In genomic region chr6:37558646-37559045, GRCh38 we compare ENCODE assay signal across 18 cellular contexts. TPM values are rescaled to one million over a fixed set of nuclear protein-coding genes. Genes with fewer than 3 reads are reported as not detected.
DNase-seq lines count a peak whose midpoint lies in the region; ATAC-seq, FAIRE-seq and TF ChIP-seq lines count a peak whose summit lies in the region.
"Had no signal": no experiment of that assay in that cellular context is flagged by ENCODE, and none has a peak within 500 bp of the region (broad histone marks: within the 10 kb centered on the region; RNA-seq: fewer than 3 reads in every experiment).

No MANE protein-coding gene starts in this region.

- in situ Hi-C loops in GM12878 (cut with MboI): loop anchor here (10.0 kb wide), 1 partner anchor 64 kb away; the partner anchor contains the start of gene CCDC167

- H4K20me1 ChIP-seq in GM12878 (ENCODE audit: control insufficient read depth, insufficient read depth): no peaks in the 10 kb centered on the region

- TF ChIP-seq CTCF in GM12865 (IDR thresholded peaks at IDR 0.05; ENCODE audit: insufficient read depth, low read depth, low read length, missing control alignments): no peak
- no peak for TF ChIP-seq CTCF in GM12878 (IDR thresholded peaks at IDR 0.05 in 2 of 3, conservative IDR thresholded peaks at IDR 0.05 in 1 of 3; ENCODE audit: control insufficient read depth in 2 of 3, extremely low read depth in 1 of 3, insufficient read depth in 1 of 3, low read depth in 3 of 3, low read length in 3 of 3)

- POLR2A ChIA-PET in GM12878 (lab: Charles Lee): interaction anchor here (0.9 to 9.7 kb wide), 7 partner anchors 9 to 70 kb away, joined by 3 to 114 read pairs (median 3); no protein-coding TSS in a partner anchor

- peaks cover 7 to 29% of the 10 kb centered on the region in 2 donors for H3K36me3 Mint-ChIP-seq in stimulated activated naive B cell treated with anti-CD40 and anti-IgM and Interleukin-4, amounts not matched to agents 10 μg/mL and 1 μg/mL and 100 μg/mL, for 72 hours
- H3K36me3 Mint-ChIP-seq in activated CD8-positive, alpha-beta memory T cell treated with anti-CD3 and anti-CD28 coated beads, Interleukin-2, amount 10 ng/mL, durations not matched to agents 7 days and 5 days: no peaks in the 10 kb centered on the region
- H3K36me3 Mint-ChIP-seq: CD14-positive monocyte had no signal

- ATAC-seq in GM12878: no peak
- no peak for ATAC-seq in stimulated activated naive B cell treated with anti-CD40 and anti-IgM and Interleukin-4, amounts not matched to agents 10 μg/mL and 1 μg/mL and 100 μg/mL, for 72 hours (replicated peaks)
- ATAC-seq in activated CD8-positive, alpha-beta memory T cell treated with anti-CD3 and anti-CD28 coated beads, Interleukin-2, amount 10 ng/mL, durations not matched to agents 7 days and 5 days: no peak
- ATAC-seq: HepG2, PC-3 had no signal

- BruUV-seq in GM12878 (replicated peaks; lab: Mats Ljungman, UMichigan): no TSS peak

- TF ChIP-seq RAD21 in GM12878 (IDR thresholded peaks at IDR 0.05; ENCODE audit: insufficient read depth, low read depth, low read length): no peak

- peak overlapping the region; percentile 56 for H3K4me2 ChIP-seq in GM12878 (ENCODE audit: control insufficient read depth, insufficient read depth)

- WGBS in GM12878 (ENCODE audit: insufficient coverage, insufficient replicate concordance, low lambda C conversion rate, missing lambda C conversion rate): 89% methylated on average over 14 of the region's 14 CpGs

- CTCF ChIA-PET in GM12878 (lab: Yijun Ruan, JAX): interaction anchor here (0.9 to 18.7 kb wide), 6 partner anchors 9 to 131 kb away, joined by 3 to 590 read pairs (median 6); partner anchors contain the start of genes CCDC167 and CMTR1
- CTCF ChIA-PET in activated CD8-positive, alpha-beta memory T cell treated with anti-CD3 and anti-CD28 coated beads, Interleukin-2, amount 10 ng/mL, durations not matched to agents 7 days and 5 days (lab: Charles Lee): interaction anchor here (0.7 to 1.5 kb wide), 3 partner anchors 9 to 21 kb away, joined by 3 read pairs; no protein-coding TSS in a partner anchor

- no peak for TF ChIP-seq EP300 in GM12878 (IDR thresholded peaks at IDR 0.05; ENCODE audit: borderline replicate concordance in 1 of 2, control insufficient read depth in 1 of 2, low read depth in 2 of 2, low read length in 2 of 2)

- no peak for FAIRE-seq in GM12878 (lab: Jason Lieb, UNC)
- FAIRE-seq in RCC 7860 (lab: Jason Lieb, UNC): no peak
- FAIRE-seq: H1, HepG2 had no signal

- H3K9me3 ChIP-seq in GM12878 (replicated peaks; ENCODE audit: control insufficient read depth, insufficient read depth, low read length): peaks cover 3% of the 10 kb centered on the region; the same call in 2 of the 3 replicates
- H3K9me3 ChIP-seq: Caco-2 had no signal

- peak overlapping the region; percentile 95 for H3K27ac Mint-ChIP-seq in stimulated activated naive B cell treated with anti-CD40 and anti-IgM and Interleukin-4, amounts not matched to agents 10 μg/mL and 1 μg/mL and 100 μg/mL, for 72 hours
- no peak overlapping the region for H3K27ac Mint-ChIP-seq in activated CD8-positive, alpha-beta memory T cell treated with anti-CD3 and anti-CD28 coated beads, Interleukin-2, amount 10 ng/mL, durations not matched to agents 7 days and 5 days
- H3K27ac Mint-ChIP-seq: CD14-positive monocyte had no signal

- H3K4me3 Mint-ChIP-seq in stimulated activated naive B cell treated with anti-CD40 and anti-IgM and Interleukin-4, amounts not matched to agents 10 μg/mL and 1 μg/mL and 100 μg/mL, for 72 hours: no peak overlapping the region
- no peak overlapping the region for H3K4me3 Mint-ChIP-seq in activated CD8-positive, alpha-beta memory T cell treated with anti-CD3 and anti-CD28 coated beads, Interleukin-2, amount 10 ng/mL, durations not matched to agents 7 days and 5 days
- H3K4me3 Mint-ChIP-seq: CD14-positive monocyte had no signal

- H3K36me3 ChIP-seq in GM12878 (ENCODE audit: control insufficient read depth in 2 of 2, insufficient read depth in 2 of 2, low read length in 1 of 2): no peaks in the 10 kb centered on the region; a peak in 1 of 4 replicates

- SMC1A ChIA-PET in GM12878 (lab: Charles Lee; ENCODE audit: uncharacterized antibody, unreplicated experiment): interaction anchor here (0.6 to 12.0 kb wide), 10 partner anchors 9 to 125 kb away, joined by 3 to 346 read pairs (median 5); no protein-coding TSS in a partner anchor

- H3K9ac ChIP-seq in GM12878 (ENCODE audit: control insufficient read depth, insufficient read depth, low read length): peak overlapping the region; percentile 86

- H3K4me3 ChIP-seq in GM12865 (ENCODE audit: low read depth, low read length) (peak overlapping the region; percentile 67), GM12878 (0 out of 2 replicates have a peak overlapping the region, but pooled peaks have one; percentile 11)

- H3K4me1 Mint-ChIP-seq in stimulated activated naive B cell treated with anti-CD40 and anti-IgM and Interleukin-4, amounts not matched to agents 10 μg/mL and 1 μg/mL and 100 μg/mL, for 72 hours: peaks cover 84 to 100% of the 10 kb centered on the region in 2 donors
- H3K4me1 Mint-ChIP-seq in activated CD8-positive, alpha-beta memory T cell treated with anti-CD3 and anti-CD28 coated beads, Interleukin-2, amount 10 ng/mL, durations not matched to agents 7 days and 5 days: peaks cover 16% of the 10 kb centered on the region

- H3K27ac ChIP-seq in GM12878 (ENCODE audit: control insufficient read depth, insufficient read depth): peak overlapping the region; percentile 91

- no peaks in the 10 kb centered on the region for H3K9me3 Mint-ChIP-seq in stimulated activated naive B cell treated with anti-CD40 and anti-IgM and Interleukin-4, amounts not matched to agents 10 μg/mL and 1 μg/mL and 100 μg/mL, for 72 hours
- no peaks in the 10 kb centered on the region for H3K9me3 Mint-ChIP-seq in activated CD8-positive, alpha-beta memory T cell treated with anti-CD3 and anti-CD28 coated beads, Interleukin-2, amount 10 ng/mL, durations not matched to agents 7 days and 5 days (ENCODE audit: low read depth)

- H3K27me3 ChIP-seq in GM12878 (replicated peaks in 1 of 2; ENCODE audit: control insufficient read depth in 2 of 2, insufficient read depth in 2 of 2, low read length in 1 of 2): no peaks in the 10 kb centered on the region

- intact Hi-C loops in GM12878 (cut with micrococcal nuclease; ENCODE audit: unreplicated experiment): loop anchor here (5.0 to 10.0 kb wide), 2 partner anchors 126 to 404 kb away; partner anchors contain the start of gene CMTR1

- no peak for TF ChIP-seq POLR2A in GM12878 (IDR thresholded peaks at IDR 0.05; ENCODE audit: low read depth, low read length)

- H3K27me3 Mint-ChIP-seq in stimulated activated naive B cell treated with anti-CD40 and anti-IgM and Interleukin-4, amounts not matched to agents 10 μg/mL and 1 μg/mL and 100 μg/mL, for 72 hours: no peaks in the 10 kb centered on the region
- peaks cover 8% of the 10 kb centered on the region for H3K27me3 Mint-ChIP-seq in activated CD8-positive, alpha-beta memory T cell treated with anti-CD3 and anti-CD28 coated beads, Interleukin-2, amount 10 ng/mL, durations not matched to agents 7 days and 5 days

- RAD21 ChIA-PET in GM12878 (lab: Charles Lee; ENCODE audit: unreplicated experiment): interaction anchor here (1.4 to 8.3 kb wide), 5 partner anchors 11 to 67 kb away, joined by 6 to 76 read pairs (median 13); no protein-coding TSS in a partner anchor

- DNase-seq in GM12865 (ENCODE audit: low read depth) (no peak), GM12878 (ENCODE audit: low read depth, low spot score) (no peak), islet precursor cell (peak; percentile 47), HT-29 (ENCODE audit: low spot score) (no peak), RCC 7860 (ENCODE audit: low spot score) (no peak)
- DNase-seq in stimulated activated naive B cell treated with anti-CD40 and anti-IgM and Interleukin-4, amounts not matched to agents 10 μg/mL and 1 μg/mL and 100 μg/mL, for 72 hours: no peak
- DNase-seq in activated CD8-positive, alpha-beta memory T cell treated with anti-CD3 and anti-CD28 coated beads, Interleukin-2, amount 10 ng/mL, durations not matched to agents 7 days and 5 days: no peak
- DNase-seq: Caco-2, GDM1, KG1, NCI-H1105 treated with DMSO at 0.1 percent for 48 hours, NCI-H1694 treated with DMSO at 0.1 percent for 48 hours, NCI-H510A treated with DMSO at 0.1 percent for 48 hours, NCI-H82, PC-3 had no signal

- H3K4me1 ChIP-seq in GM12878 (ENCODE audit: control insufficient read depth, insufficient read depth, low read length): peaks cover 82% of the 10 kb centered on the region

- peaks cover 66% of the 10 kb centered on the region for H3K79me2 ChIP-seq in GM12878 (ENCODE audit: control insufficient read depth, insufficient read depth, low read length)

- H2AFZ ChIP-seq in GM12878 (ENCODE audit: control insufficient read depth, low read depth, low read length): no peak overlapping the region

TF ChIP-seq in GM12878, 131 proteins besides CTCF, POLR2A, EP300 and RAD21 (continues in another document):
- 0 out of 4 replicates have a peak, but pooled peaks of 1 of the 2 experiments have one; percentile 5 for TF ChIP-seq IKZF2 (IDR thresholded peaks at IDR 0.05)

RNA-seq across cellular contexts. Expression of gene CCDC167, which starts 59.0 kb away (rescaled TPM):
- 8.5 and 9.7 TPM in 2 replicates for total RNA-seq in GM12878 (2013; cell fraction: nucleolus; rRNA removed)
- total RNA-seq in GM12878 (2014; rRNA removed) (92.6 and 102 TPM in 2 replicates), GM12878 (2014; rRNA removed; fragmentation: Illumina TruSeq; extraction: Trizol) (103 and 110 TPM in 2 replicates), GM12878 (2021) (70.8 and 74.9 TPM in 2 replicates)
- polyA plus RNA-seq in GM12878 (2011; ENCODE audit: low read depth): 76.2 TPM
- polyA plus RNA-seq in GM12878 (2011; rRNA removed) (84.1 and 109 TPM in 2 replicates), GM12878 (2014; fragmentation: Illumina TruSeq; extraction: Trizol) (133 and 200 TPM in 2 replicates), GM12878 (2014; fragmentation: Nextera tagmentation; extraction: Ambion mirVana) (100 to 1,000 TPM; 323 to 380 TPM), GM12878 (2014; rRNA removed) (99.5 and 99.6 TPM in 2 replicates), GM12878 (2016; fragmentation: Nextera tagmentation; extraction: Ambion mirVana) (100 to 1,000 TPM; 165 to 180 TPM)
- polyA plus RNA-seq in GM12878 (2011; cell fraction: cytosol; rRNA removed): 165 and 304 TPM in 2 replicates
- 77.8 and 96.7 TPM in 2 replicates for polyA plus RNA-seq in GM12878 (2011; cell fraction: nucleus; rRNA removed)
- polyA plus RNA-seq in GM12878 (2012): 92.0 and 93.8 TPM in 2 replicates
- 31.0 and 53.2 TPM in 2 replicates for polyA minus RNA-seq in GM12878 (2011; rRNA and poly(A)+ RNA removed)
- polyA minus RNA-seq in GM12878 (2011; cell fraction: cytosol; rRNA and poly(A)+ RNA removed): 21.2 and 21.5 TPM in 2 replicates
- 7.5 and 13.0 TPM in 2 replicates for polyA minus RNA-seq in GM12878 (2011; cell fraction: nucleus; rRNA and poly(A)+ RNA removed)
- 29.9 and 35.7 TPM in 2 replicates for total RNA-seq in HT-29 (2014; rRNA removed; shearing (Covaris generic))
- 10 to 100 TPM; 73.8 to 83.4 TPM for total RNA-seq in activated CD8-positive, alpha-beta memory T cell treated with anti-CD3 and anti-CD28 coated beads, Interleukin-2, amount 10 ng/mL, durations not matched to agents 7 days and 5 days
